20 cellular contexts compared by ENCODE assay signal in the genomic region with DNA sequence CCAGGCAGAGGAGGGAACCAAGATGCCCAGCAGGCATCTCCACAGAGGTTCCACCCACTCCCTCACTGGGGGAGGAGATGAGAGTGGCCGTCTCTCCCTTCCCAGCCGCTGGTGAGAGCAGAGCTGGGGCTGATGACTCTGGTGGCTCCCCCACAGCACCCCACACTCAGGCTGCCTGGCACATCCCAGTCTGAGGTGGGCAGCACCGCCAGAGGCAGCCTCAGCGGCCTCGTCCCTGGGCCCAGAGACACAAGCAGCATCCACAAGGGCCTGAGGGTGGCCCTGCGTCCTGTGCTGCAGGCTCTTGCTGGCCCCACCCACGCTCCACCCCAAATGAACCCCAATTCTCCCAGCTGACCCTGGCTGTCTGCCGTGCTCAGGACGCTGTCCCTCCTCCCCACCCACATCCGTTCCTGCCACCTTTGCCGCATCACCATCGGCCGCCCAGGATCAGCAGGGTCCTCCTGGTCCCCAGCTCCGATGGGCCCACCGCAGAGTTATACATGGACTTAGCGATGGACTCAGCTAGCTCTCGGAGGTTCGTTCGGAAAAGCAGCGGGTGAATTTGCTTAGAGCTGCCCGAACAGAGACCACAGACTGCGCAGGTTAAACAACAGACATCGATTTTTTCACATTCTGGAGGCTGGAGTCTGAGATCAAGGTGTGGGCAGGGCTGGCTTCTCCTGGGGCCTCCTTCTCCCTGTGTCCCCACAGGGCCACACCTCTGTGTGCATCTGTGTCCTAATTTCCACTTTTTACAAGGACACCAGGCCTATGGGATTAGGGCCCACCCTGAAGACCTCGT. TPM values are rescaled to one million over a fixed set of nuclear protein-coding genes. Genes with fewer than 3 reads are reported as not detected.
DNase-seq lines count a peak whose midpoint lies in the region; ATAC-seq, FAIRE-seq and TF ChIP-seq lines count a peak whose summit lies in the region.
"Had no signal": no experiment of that assay in that cellular context is flagged by ENCODE, and none has a peak within 500 bp of the region (broad histone marks: within the 10 kb centered on the region; RNA-seq: fewer than 3 reads in every experiment).

No MANE protein-coding gene starts in this region.

- no peak for TF ChIP-seq RAD21 in H1 (IDR thresholded peaks at IDR 0.05 in 1 of 2, conservative IDR thresholded peaks at IDR 0.05 in 1 of 2; ENCODE audit: low read depth in 2 of 2, low read length in 2 of 2)

- no peak overlapping the region for H3K14ac ChIP-seq in H1 (ENCODE audit: insufficient read length)

- H3K4me1 ChIP-seq in BLaER1 treated with 17β-estradiol and CSF1 and Interleukin-3, amounts not matched to agents 10 nM and 100 nM, result peaks cover 45 to 85% (median 73%) of the 10 kb centered on the region in 10 experiments
- peaks cover 2 to 13% (median 4%) of the 10 kb centered on the region in 4 experiments; a peak in 6 of 7 replicates for H3K4me1 ChIP-seq in H1 (replicated peaks in 1 of 4; ENCODE audit: control insufficient read depth in 3 of 4, insufficient read depth in 4 of 4, low read length in 3 of 4)
- no peaks in the 10 kb centered on the region for H3K4me1 ChIP-seq in Karpas-422 (ENCODE audit: low read length)

- no peak overlapping the region for H2BK20ac ChIP-seq in H1 (ENCODE audit: low read length)

- no peaks in the 10 kb centered on the region for H3K79me2 ChIP-seq in H1 (ENCODE audit: control insufficient read depth in 1 of 2, insufficient read depth in 2 of 2, low read length in 2 of 2)
- H3K79me2 ChIP-seq in Karpas-422 (ENCODE audit: low read length), result no peaks in the 10 kb centered on the region

- TF ChIP-seq CTCF in H1 (IDR thresholded peaks at IDR 0.05; ENCODE audit: control extremely low read depth in 1 of 3, insufficient read depth in 1 of 3, low read depth in 1 of 3, low read length in 3 of 3), result no peak
- no peak for TF ChIP-seq CTCF in osteocyte (IDR thresholded peaks at IDR 0.05)

- peaks cover 0 to 24% (median 13%) of the 10 kb centered on the region in 11 experiments; a peak in 12 of 22 replicates for H3K27me3 ChIP-seq in BLaER1 treated with 17β-estradiol and CSF1 and Interleukin-3, amounts not matched to agents 10 nM and 100 nM
- H3K27me3 ChIP-seq in H1 (replicated peaks in 1 of 4; ENCODE audit: control insufficient read depth in 3 of 4, extremely low read depth in 1 of 4, insufficient read depth in 3 of 4, low read length in 3 of 4), result peaks cover 0 to 3% (median 0%) of the 10 kb centered on the region in 4 experiments; a peak in 3 of 7 replicates
- H3K27me3 ChIP-seq in Karpas-422 (ENCODE audit: low read length), result no peaks in the 10 kb centered on the region
- H3K27me3 ChIP-seq: SJSA1 had no signal

- H3K18ac ChIP-seq in H1 (ENCODE audit: extremely low read depth, low read length), result no peak overlapping the region

- H3K36me3 Mint-ChIP-seq in osteocyte (ENCODE audit: unreplicated experiment), result peaks cover 4% of the 10 kb centered on the region
- H3K36me3 Mint-ChIP-seq: CD4-positive, alpha-beta memory T cell had no signal

- no peak overlapping the region for H4K5ac ChIP-seq in H1 (ENCODE audit: insufficient read length, low read depth, low read length)

- H4K20me1 ChIP-seq in BLaER1 treated with 17β-estradiol and CSF1 and Interleukin-3, amounts not matched to agents 10 nM and 100 nM, result peaks cover 0 to 5% (median 0%) of the 10 kb centered on the region in 11 experiments; a peak in 2 of 22 replicates
- H4K20me1 ChIP-seq in H1 (replicated peaks in 1 of 2; ENCODE audit: control insufficient read depth in 1 of 2, insufficient read depth in 2 of 2, low read length in 2 of 2) (no peaks in the 10 kb centered on the region), Karpas-422 (ENCODE audit: insufficient read depth, low read depth, low read length) (no peaks in the 10 kb centered on the region)

- H3K9me3 ChIP-seq in BLaER1 treated with 17β-estradiol and CSF1 and Interleukin-3, amounts not matched to agents 10 nM and 100 nM (replicated peaks in 1 of 11), result peaks cover 0 to 4% (median 0%) of the 10 kb centered on the region in 11 experiments; a peak in 1 of 22 replicates
- no peaks in the 10 kb centered on the region for H3K9me3 ChIP-seq in H1 (ENCODE audit: insufficient read depth in 2 of 2, low read depth in 1 of 2, low read length in 1 of 2)
- H3K9me3 ChIP-seq in Karpas-422 (ENCODE audit: low read length), result no peaks in the 10 kb centered on the region
- H3K9me3 ChIP-seq: SJSA1 had no signal

- H3K27me3 Mint-ChIP-seq in osteocyte (ENCODE audit: unreplicated experiment), result no peaks in the 10 kb centered on the region
- H3K27me3 Mint-ChIP-seq: CD4-positive, alpha-beta memory T cell had no signal

- H3K36me3 ChIP-seq in BLaER1 treated with 17β-estradiol and CSF1 and Interleukin-3, amounts not matched to agents 10 nM and 100 nM, result no peaks in the 10 kb centered on the region
- H3K36me3 ChIP-seq in H1 (ENCODE audit: control insufficient read depth in 2 of 4, insufficient read depth in 4 of 4, low read length in 3 of 4), result no peaks in the 10 kb centered on the region
- H3K36me3 ChIP-seq in Karpas-422 (ENCODE audit: insufficient read depth, low read length), result no peaks in the 10 kb centered on the region
- H3K36me3 ChIP-seq: SJSA1 had no signal

- no peak overlapping the region for H3K4me3 Mint-ChIP-seq in osteocyte (ENCODE audit: unreplicated experiment)
- H3K4me3 Mint-ChIP-seq: CD4-positive, alpha-beta memory T cell; GM23338 had no signal

- H2BK5ac ChIP-seq in H1 (ENCODE audit: low read depth, low read length), result no peak overlapping the region

- POLR2A ChIA-PET in H1 (lab: Charles Lee; ENCODE audit: partially characterized antibody), result no interaction called here

- H3K9me2 ChIP-seq in Karpas-422 (replicated peaks; ENCODE audit: insufficient read depth, low read length), result no peaks in the 10 kb centered on the region

- peak overlapping the region in 5 of 11 experiments; percentile 31 to 87 (median 80); a peak in 9 of 22 replicates for H3K27ac ChIP-seq in BLaER1 treated with 17β-estradiol and CSF1 and Interleukin-3, amounts not matched to agents 10 nM and 100 nM
- no peak overlapping the region for H3K27ac ChIP-seq in H1 (ENCODE audit: low read depth, low read length)
- H3K27ac ChIP-seq in Karpas-422 (ENCODE audit: low read length), result no peak overlapping the region

- CTCF ChIA-PET in H1 (lab: Charles Lee; ENCODE audit: partially characterized antibody), result interaction anchor here (0.9 to 4.2 kb wide), 6 partner anchors 10 to 367 kb away, joined by 3 to 21 read pairs (median 6); no protein-coding TSS in a partner anchor

- H2AFZ ChIP-seq in H1 (ENCODE audit: low read length) (no peak overlapping the region), Karpas-422 (ENCODE audit: low read length) (no peak overlapping the region)

- no peak for TF ChIP-seq POLR2A in H1 (IDR thresholded peaks at IDR 0.05; ENCODE audit: control extremely low read depth in 1 of 2, low read depth in 2 of 2, low read length in 2 of 2)

- no peak overlapping the region for H4K8ac ChIP-seq in H1 (ENCODE audit: extremely low read depth, insufficient read depth, low read length)

- DNase-seq in NCI-H146 (lab: John Stamatoyannopoulos, UW) (peak; percentile 73), H1 (ENCODE audit: low read depth in 1 of 2, low spot score in 2 of 2) (no peak), osteocyte (ENCODE audit: extremely low spot score, unreplicated experiment) (no peak), NCI-H774 (lab: John Stamatoyannopoulos, UW) (no peak), NCI-H526 (lab: John Stamatoyannopoulos, UW) (no peak), Karpas-422 (no peak)
- DNase-seq: CD4-positive, alpha-beta memory T cell; DMS79 treated with DMSO at 0.1 percent for 48 hours; KBM-7; NCI-H1092 treated with DMSO at 0.1 percent for 48 hours; NCI-H187; NCI-H446 treated with DMSO at 0.1 percent for 48 hours; SW 1271 had no signal

- H3K4me1 Mint-ChIP-seq in osteocyte (ENCODE audit: unreplicated experiment), result peaks cover 53% of the 10 kb centered on the region
- H3K4me1 Mint-ChIP-seq: CD4-positive, alpha-beta memory T cell had no signal

- no peak for ATAC-seq in HG03045 (IDR thresholded peaks at IDR 0.05; ENCODE audit: unreplicated experiment)
- ATAC-seq: GM23338 had no signal

- H3K56ac ChIP-seq in H1 (replicated peaks; ENCODE audit: insufficient read length, low read depth, low read length), result no peak overlapping the region

- H2BK120ac ChIP-seq in H1 (replicated peaks; ENCODE audit: low read depth, low read length), result no peak overlapping the region

- no peak overlapping the region for H3K23ac ChIP-seq in H1 (ENCODE audit: insufficient read length)

- peak overlapping the region; percentile 27 for H3K27ac Mint-ChIP-seq in osteocyte (ENCODE audit: unreplicated experiment)
- H3K27ac Mint-ChIP-seq: CD4-positive, alpha-beta memory T cell; GM23338 had no signal

- no peak overlapping the region for H3K4me3 ChIP-seq in BLaER1 treated with 17β-estradiol and CSF1 and Interleukin-3, amounts not matched to agents 10 nM and 100 nM
- no peak overlapping the region for H3K4me3 ChIP-seq in H1 (ENCODE audit: extremely low read depth in 1 of 4, insufficient read depth in 2 of 4, low read depth in 3 of 4, low read length in 4 of 4)
- no peak overlapping the region for H3K4me3 ChIP-seq in Karpas-422 (ENCODE audit: low read length)
- H3K4me3 ChIP-seq: GM23338, SJSA1 had no signal

- no peaks in the 10 kb centered on the region for H3K79me1 ChIP-seq in H1 (ENCODE audit: low read depth, low read length)

- H3K23me2 ChIP-seq in H1 (ENCODE audit: low read depth, low read length), result no peaks in the 10 kb centered on the region

- no peak overlapping the region for H2BK12ac ChIP-seq in H1 (ENCODE audit: low read depth, low read length)

- H3K4me2 ChIP-seq in BLaER1 treated with 17β-estradiol and CSF1 and Interleukin-3, amounts not matched to agents 10 nM and 100 nM, result peak overlapping the region in 7 of 11 experiments; percentile 88 to 96 (median 90); a peak in 12 of 22 replicates
- H3K4me2 ChIP-seq in H1 (ENCODE audit: insufficient read depth in 1 of 2, low read depth in 2 of 2, low read length in 2 of 2) (no peak overlapping the region), Karpas-422 (ENCODE audit: low read depth, low read length, poor library complexity, severe bottlenecking) (no peak overlapping the region)
- H3K4me2 ChIP-seq: GM23338 had no signal

- H2BK15ac ChIP-seq in H1 (ENCODE audit: low read length), result no peak overlapping the region

- H3K9ac ChIP-seq in BLaER1 treated with 17β-estradiol and CSF1 and Interleukin-3, amounts not matched to agents 10 nM and 100 nM, result peak overlapping the region in 7 of 11 experiments; percentile 0 to 75 (median 9); a peak in 8 of 22 replicates
- no peak overlapping the region for H3K9ac ChIP-seq in H1 (replicated peaks in 1 of 4; ENCODE audit: extremely low read depth in 1 of 4, low read depth in 3 of 4, low read length in 3 of 4)
- H3K9ac ChIP-seq in Karpas-422 (ENCODE audit: low read length), result no peak overlapping the region

- no peak overlapping the region for H2AK5ac ChIP-seq in H1 (ENCODE audit: low read depth, low read length)

- H4K91ac ChIP-seq in H1 (replicated peaks; ENCODE audit: insufficient read length, low read length), result peak overlapping the region; percentile 61

- H3K4ac ChIP-seq in H1 (replicated peaks; ENCODE audit: insufficient read length, low read depth, low read length), result no peak overlapping the region

- no peaks in the 10 kb centered on the region for H3K9me3 Mint-ChIP-seq in osteocyte (ENCODE audit: unreplicated experiment)
- H3K9me3 Mint-ChIP-seq: GM23338 had no signal

- no peak for TF ChIP-seq EP300 in H1 (IDR thresholded peaks at IDR 0.05; ENCODE audit: borderline replicate concordance in 1 of 2, low read depth in 2 of 2, low read length in 2 of 2)

- WGBS in H1 (ENCODE audit: extremely low coverage in 1 of 2, insufficient coverage in 1 of 2, insufficient read length in 1 of 2, insufficient replicate concordance in 2 of 2, low coverage in 1 of 2, low lambda C conversion rate in 2 of 2, missing lambda C conversion rate in 1 of 2), 2 experiments, result 86% methylated on average over 18 of the region's 24 CpGs; no CpG with 5 or more reads in 1 of the 2 experiments

- no peak for FAIRE-seq in H1 (lab: Jason Lieb, UNC)
- FAIRE-seq: D721Med, G401.6, GM12891 had no signal

RNA-seq across cellular contexts. Expression of a gene that starts 20.2 kb away (rescaled TPM):
- total RNA-seq in H1 (2021; fragmentation: NEBNext Ultra II Directional; extraction: Animal tissue kit (Norgen Biotek cat#: 25700)), result 169 and 182 TPM in 2 replicates
- 173 and 243 TPM in 2 replicates for polyA plus RNA-seq in H1 (2011; rRNA removed)
- 138 TPM for polyA plus RNA-seq in H1 (2011; cell fraction: cytosol; rRNA removed)
- polyA plus RNA-seq in H1 (2011; cell fraction: nucleus; rRNA removed), result 238 TPM
- 130 to 236 TPM (median 215 TPM) in 4 replicates for polyA plus RNA-seq in H1 (2012, experiment 1 of 2)
- polyA plus RNA-seq in H1 (2012, experiment 2 of 2), result 250 TPM
- polyA plus RNA-seq in H1 (2013, experiment 1 of 2), result 221 TPM
- 199 TPM for polyA plus RNA-seq in H1 (2013, experiment 2 of 2)
- 142 and 153 TPM in 2 replicates for polyA minus RNA-seq in H1 (2011; rRNA and poly(A)+ RNA removed)
- polyA minus RNA-seq in H1 (2011; cell fraction: cytosol; rRNA and poly(A)+ RNA removed), result 129 TPM
- 94.0 TPM for polyA minus RNA-seq in H1 (2011; cell fraction: nucleus; rRNA and poly(A)+ RNA removed)
- 2,062 and 2,147 TPM in 2 replicates for total RNA-seq in osteocyte
- 26.1 and 52.8 TPM in 2 replicates for total RNA-seq in Karpas-422 (2014; rRNA removed; shearing (Covaris generic); ENCODE audit: low replicate concordance)

RNA-seq across cellular contexts. Expression of a gene that starts 33.5 kb away (rescaled TPM):
- total RNA-seq in H1 (2021; fragmentation: NEBNext Ultra II Directional; extraction: Animal tissue kit (Norgen Biotek cat#: 25700)), result 0.22 and 0.23 TPM in 2 replicates
- 0.08 and 0.14 TPM in 2 replicates for polyA plus RNA-seq in H1 (2011; rRNA removed)
- polyA plus RNA-seq in H1 (2011; cell fraction: cytosol; rRNA removed), result 0.06 TPM
- 0.19 TPM for polyA plus RNA-seq in H1 (2011; cell fraction: nucleus; rRNA removed)
- polyA plus RNA-seq in H1 (2012, experiment 1 of 2), result 0.16 to 0.25 TPM (median 0.19 TPM) in 4 replicates
- polyA plus RNA-seq in H1 (2012, experiment 2 of 2), result not detected
- 0.10 TPM for polyA plus RNA-seq in H1 (2013, experiment 1 of 2)
- polyA plus RNA-seq in H1 (2013, experiment 2 of 2), result 0.06 TPM
- polyA minus RNA-seq in H1 (2011; rRNA and poly(A)+ RNA removed), result 0.16 TPM in 1 of 2 replicates, not detected in the other
- polyA minus RNA-seq in H1 (2011; cell fraction: cytosol; rRNA and poly(A)+ RNA removed), result not detected
- not detected for polyA minus RNA-seq in H1 (2011; cell fraction: nucleus; rRNA and poly(A)+ RNA removed)
- total RNA-seq in osteocyte, result 13.5 and 24.0 TPM in 2 replicates
- total RNA-seq in Karpas-422 (2014; rRNA removed; shearing (Covaris generic); ENCODE audit: low replicate concordance), result not detected in 2 replicates
- total RNA-seq: GM23338 had no signal
- polyA plus RNA-seq: CD4-positive, alpha-beta memory T cell had no signal

RNA-seq across cellular contexts. Expression of a gene that starts 50.9 kb away (rescaled TPM):
- total RNA-seq in H1 (2021; fragmentation: NEBNext Ultra II Directional; extraction: Animal tissue kit (Norgen Biotek cat#: 25700)), result not detected in 2 replicates
- polyA plus RNA-seq in H1 (2011; rRNA removed), result not detected in 2 replicates
- not detected for polyA plus RNA-seq in H1 (2011; cell fraction: cytosol; rRNA removed)
- polyA plus RNA-seq in H1 (2011; cell fraction: nucleus; rRNA removed), result 0.27 TPM
- polyA plus RNA-seq in H1 (2012, experiment 1 of 2), result not detected in 4 replicates
- not detected for polyA plus RNA-seq in H1 (2012, experiment 2 of 2)
- polyA plus RNA-seq in H1 (2013, experiment 1 of 2), result not detected
- polyA plus RNA-seq in H1 (2013, experiment 2 of 2), result 0.04 TPM
- polyA minus RNA-seq in H1 (2011; rRNA and poly(A)+ RNA removed), result not detected in 2 replicates
- not detected for polyA minus RNA-seq in H1 (2011; cell fraction: cytosol; rRNA and poly(A)+ RNA removed)
- not detected for polyA minus RNA-seq in H1 (2011; cell fraction: nucleus; rRNA and poly(A)+ RNA removed)
- 5.0 and 6.2 TPM in 2 replicates for total RNA-seq in osteocyte
- 0.29 TPM in 1 of 2 replicates, not detected in the other for total RNA-seq in Karpas-422 (2014; rRNA removed; shearing (Covaris generic); ENCODE audit: low replicate concordance)
- total RNA-seq: CD4-positive, alpha-beta memory T cell; GM23338; SJSA1 had no signal
- polyA plus RNA-seq: CD4-positive, alpha-beta memory T cell; GM23338 had no signal

RNA-seq across cellular contexts. Expression of a gene that starts 54.9 kb away (rescaled TPM):
- not detected in 2 replicates for total RNA-seq in H1 (2021; fragmentation: NEBNext Ultra II Directional; extraction: Animal tissue kit (Norgen Biotek cat#: 25700))
- 0.39 TPM in 1 of 2 replicates, not detected in the other for polyA plus RNA-seq in H1 (2011; rRNA removed)
- not detected for polyA plus RNA-seq in H1 (2011; cell fraction: cytosol; rRNA removed)
- polyA plus RNA-seq in H1 (2011; cell fraction: nucleus; rRNA removed), result 0.33 TPM
- polyA plus RNA-seq in H1 (2012, experiment 1 of 2), result 0.41 TPM in 1 of 4 replicates, not detected in the others
- not detected for polyA plus RNA-seq in H1 (2012, experiment 2 of 2)
- polyA plus RNA-seq in H1 (2013, experiment 1 of 2), result 0.12 TPM
- not detected for polyA plus RNA-seq in H1 (2013, experiment 2 of 2)
- polyA minus RNA-seq in H1 (2011; rRNA and poly(A)+ RNA removed), result not detected in 2 replicates
- polyA minus RNA-seq in H1 (2011; cell fraction: cytosol; rRNA and poly(A)+ RNA removed), result not detected
- not detected for polyA minus RNA-seq in H1 (2011; cell fraction: nucleus; rRNA and poly(A)+ RNA removed)
- 1.0 and 1.1 TPM in 2 replicates for total RNA-seq in osteocyte
- 0.36 TPM in 1 of 2 replicates, not detected in the other for total RNA-seq in Karpas-422 (2014; rRNA removed; shearing (Covaris generic); ENCODE audit: low replicate concordance)
- total RNA-seq: CD4-positive, alpha-beta memory T cell; GM23338; SJSA1 had no signal
- polyA plus RNA-seq: CD4-positive, alpha-beta memory T cell; GM23338 had no signal

Comparison
In these comparisons a context has a peak if more than half of its experiments do, and no peak if none do; other contexts are left out.
1. H3K4me2 ChIP-seq: peak in BLaER1 treated with 17β-estradiol and CSF1 and Interleukin-3, amounts not matched to agents 10 nM and 100 nM (7 of 11); none in H1 (0 of 2) and Karpas-422 (single experiment).
2. H3K9ac ChIP-seq: peak in BLaER1 treated with 17β-estradiol and CSF1 and Interleukin-3, amounts not matched to agents 10 nM and 100 nM (7 of 11); none in H1 (0 of 4) and Karpas-422 (single experiment).
3. RNA of a gene that starts 20.2 kb away (total RNA-seq): 2,062 to 2,147 TPM in osteocyte; 169 to 182 TPM in H1 and 26.1 to 52.8 TPM in Karpas-422; every median in the first group is over 10 times any median in the second.
4. RNA of a gene that starts 33.5 kb away (total RNA-seq): 13.5 to 24.0 TPM in osteocyte; 0.22 to 0.23 TPM in H1 and not detected in Karpas-422; every median in the first group is over 10 times any median in the second.